Comparison of ENCODE assay signal across 23 cellular contexts in the genomic region with DNA sequence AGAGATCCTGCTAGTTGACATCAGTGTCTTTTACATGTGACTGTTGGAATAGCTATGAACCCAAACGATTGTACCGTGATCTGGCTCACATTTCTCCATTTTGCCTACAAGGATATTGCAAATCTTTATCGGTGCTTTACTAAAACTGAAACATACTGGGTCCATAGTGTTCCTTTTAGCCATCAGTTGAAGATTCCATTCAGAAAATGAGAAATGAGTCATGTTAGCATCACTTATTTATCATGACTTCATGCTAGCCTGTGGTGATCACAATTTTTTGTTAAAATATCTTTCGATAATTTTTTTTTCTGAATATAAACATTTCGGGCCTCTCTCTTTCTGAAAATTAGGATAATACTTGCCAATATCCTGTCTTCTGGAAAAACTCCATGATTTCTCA.
"Had no signal": no experiment of that assay in that cellular context is flagged by ENCODE, and none has a peak within 500 bp of the region (broad histone marks: within the 10 kb centered on the region; RNA-seq: fewer than 3 reads in every experiment).

No MANE protein-coding gene starts in this region.

- H3K4me2 ChIP-seq: hepatocyte, neural progenitor cell, smooth muscle cell had no signal

- H3K36me3 ChIP-seq: esophagus muscularis mucosa, neural progenitor cell, ovary, suprapubic skin, thyroid gland, uterus had no signal

- H3K4me3 ChIP-seq: coronary artery, esophagus muscularis mucosa, hepatocyte, lung, neural progenitor cell, ovary, smooth muscle cell, suprapubic skin, thyroid gland, uterus had no signal

- H3K27me3 ChIP-seq: esophagus muscularis mucosa, hepatocyte, neural progenitor cell, ovary, suprapubic skin, thyroid gland, uterus had no signal

- ATAC-seq: left colon; left ventricle myocardium superior; natural killer cell treated with Interleukin-12 subunit alpha and Interleukin-12 subunit beta and Interleukin-15 and Interleukin-18, amount 100 ng/mL, for 72 hours; right cardiac atrium; stimulated activated naive CD8-positive, alpha-beta T cell treated with anti-CD3 and anti-CD28 coated beads, Interleukin-15, Interleukin-2, amounts not matched to agents 100 U/mL and 50 U/mL, for 24 hours had no signal

- H3K9me3 ChIP-seq: ovary, suprapubic skin, thyroid gland, uterus had no signal

- H3K79me2 ChIP-seq: hepatocyte had no signal

- H3K4me1 ChIP-seq: esophagus muscularis mucosa, suprapubic skin, thyroid gland, uterus had no signal

- H2AFZ ChIP-seq: hepatocyte, neural progenitor cell had no signal

- H3K27ac ChIP-seq: coronary artery, epithelial cell of prostate, esophagus muscularis mucosa, hepatocyte, neural progenitor cell, ovary, suprapubic skin, thyroid gland, uterus had no signal

- H3K9ac ChIP-seq: neural progenitor cell had no signal

- DNase-seq: effector CD4-positive, alpha-beta T cell; foreskin melanocyte; head of caudate nucleus; left colon; left ventricle myocardium superior; mesenchymal stem cell; midbrain; nucleus accumbens; ovary; right cardiac atrium; stimulated activated CD4-positive, alpha-beta T cell treated with anti-CD3 and anti-CD28 coated beads, Interleukin-2, amount 100 ng/mL, for 48 hours; stimulated activated naive CD8-positive, alpha-beta T cell treated with anti-CD3 and anti-CD28 coated beads, Interleukin-15, Interleukin-2, amounts not matched to agents 100 U/mL and 50 U/mL, for 24 hours; thyroid gland; uterus had no signal
